Comparison of ENCODE assay signal across 8 cellular contexts in the genomic region with DNA sequence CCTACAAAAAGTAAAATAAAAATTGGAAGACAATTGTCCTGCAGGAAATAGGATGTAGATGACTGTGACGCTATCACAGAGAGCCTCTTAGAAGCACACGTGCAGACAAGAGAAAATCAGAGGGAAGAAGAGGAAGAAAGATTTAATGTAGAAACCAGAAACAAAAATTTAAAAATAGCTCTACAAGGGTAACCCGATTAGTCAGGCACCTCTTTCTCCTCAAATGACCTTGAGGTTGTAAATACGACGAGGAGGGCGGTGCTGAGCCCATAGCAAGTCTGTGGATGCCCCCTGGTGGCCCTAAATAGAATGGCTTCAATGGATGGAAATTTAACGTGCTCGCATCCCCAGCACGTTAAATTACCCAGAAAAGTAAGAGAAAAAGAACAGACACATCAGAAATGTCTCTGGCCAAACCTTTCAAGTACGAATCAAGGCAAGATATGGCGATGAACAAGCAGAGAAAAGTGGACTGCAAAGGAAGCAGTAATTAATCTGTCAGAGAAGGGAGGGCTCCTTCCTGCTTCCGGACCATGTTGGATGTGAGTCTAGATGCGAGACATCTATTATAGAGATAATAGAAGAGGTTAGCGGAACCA. TPM values are rescaled to one million over a fixed set of nuclear protein-coding genes. Genes with fewer than 3 reads are reported as not detected.
A peak's percentile ranks its signal among the peaks of the same experiment; 100 is the strongest.
DNase-seq lines count a peak whose midpoint lies in the region; ATAC-seq and TF ChIP-seq lines count a peak whose summit lies in the region.

No MANE protein-coding gene starts in this region.

- no TSS peak for BruUV-seq in Calu3 (replicated peaks; lab: Mats Ljungman, UMichigan)

- no peaks in the 10 kb centered on the region for H3K9me3 ChIP-seq in MG63

- peak overlapping the region; percentile 78 for H3K4me3 Mint-ChIP-seq in Calu3 (ENCODE audit: low read depth, unreplicated experiment)

- H3K9me3 Mint-ChIP-seq in Calu3 (ENCODE audit: low read depth, unreplicated experiment) = no peaks in the 10 kb centered on the region

- H3K27ac ChIP-seq in substantia nigra (ENCODE audit: low read depth, low read length, poor library complexity, severe bottlenecking) = peak overlapping the region; percentile 30

- no peak overlapping the region for H3K27ac Mint-ChIP-seq in Calu3 (ENCODE audit: unreplicated experiment)

- H3K27me3 ChIP-seq in MG63 = no peaks in the 10 kb centered on the region

- peak; percentile 87 for TF ChIP-seq CTCF in Calu3 (IDR thresholded peaks at IDR 0.05; ENCODE audit: unreplicated experiment)

- H3K36me3 ChIP-seq in MG63 = no peaks in the 10 kb centered on the region

- no peak overlapping the region for H3K4me3 ChIP-seq in MG63

- CTCF ChIA-PET in Calu3 (lab: Charles Lee) = interaction anchor here (0.6 to 2.6 kb wide), 12 partner anchors 12 to 556 kb away, joined by 3 to 14 read pairs (median 4); partner anchors contain the start of genes BICRAL and TBCC

- DNase-seq in Calu3 (peak; percentile 78), MG63 (peak; percentile 59), SIG-M5 (lab: John Stamatoyannopoulos, UW) (peak; percentile 71), foreskin melanocyte (peak; percentile 69), non-pigmented ciliary epithelial cell (ENCODE audit: low read depth) (peak; percentile 72), substantia nigra (lab: John Stamatoyannopoulos, UW) (peak in 44 of 49 donors; percentile 6 to 83 (median 48))
- peak; percentile 62 for DNase-seq in activated gamma-delta T cell treated with anti-CD3 and anti-CD28 coated beads, Interleukin-2, amount 50 U/mL, for 16 hours (ENCODE audit: low read depth)

- intact Hi-C loops in Calu3 (cut with micrococcal nuclease; ENCODE audit: unreplicated experiment) = loop anchor here (1.0 to 5.0 kb wide), 3 partner anchors 65 to 364 kb away; no protein-coding TSS in a partner anchor

- peak; percentile 82 for ATAC-seq in GM21576 (IDR thresholded peaks at IDR 0.05; ENCODE audit: unreplicated experiment)

- peaks cover 16% of the 10 kb centered on the region for H3K4me1 Mint-ChIP-seq in Calu3 (ENCODE audit: low read depth, unreplicated experiment)

- peaks cover 7% of the 10 kb centered on the region for H3K27me3 Mint-ChIP-seq in Calu3 (ENCODE audit: unreplicated experiment)

- peaks cover 8% of the 10 kb centered on the region for H3K36me3 Mint-ChIP-seq in Calu3 (ENCODE audit: insufficient read depth, unreplicated experiment)

RNA-seq across cellular contexts. Expression of gene PRPH2, which starts 4.2 kb away (rescaled TPM):
- total RNA-seq in Calu3 (2022) = not detected in 2 replicates
- not detected in 2 replicates for total RNA-seq in MG63 (2014; rRNA removed; shearing (Covaris generic); ENCODE audit: low replicate concordance)

RNA-seq across cellular contexts. Expression of gene TBCC, which starts 19.3 kb away (rescaled TPM):
- 36.2 and 42.7 TPM in 2 replicates for total RNA-seq in Calu3 (2022)
- total RNA-seq in MG63 (2014; rRNA removed; shearing (Covaris generic); ENCODE audit: low replicate concordance) = 29.2 and 37.5 TPM in 2 replicates

RNA-seq across cellular contexts. Expression of gene BICRAL, which starts 55.3 kb away (rescaled TPM):
- 17.6 and 19.2 TPM in 2 replicates for total RNA-seq in Calu3 (2022)
- total RNA-seq in MG63 (2014; rRNA removed; shearing (Covaris generic); ENCODE audit: low replicate concordance) = 0.40 and 2.3 TPM in 2 replicates
